Comparison of ENCODE assay signal across 1 cellular context in genomic region chr1:203207751-203208150, GRCh38.
TF ChIP-seq lines count a peak whose summit lies in the region.

No MANE protein-coding gene starts in this region.

TF ChIP-seq in H1, 55 proteins besides CTCF, POLR2A, EP300 and RAD21 (continued from another document):
- TF ChIP-seq CHD7 (IDR thresholded peaks at IDR 0.05; ENCODE audit: insufficient replicate concordance, low read length), result no peak
- no peak for TF ChIP-seq HDAC2 (IDR thresholded peaks at IDR 0.05; ENCODE audit: borderline replicate concordance in 1 of 2, low read depth in 2 of 2, low read length in 2 of 2)
- TF ChIP-seq BCL11A (IDR thresholded peaks at IDR 0.05; ENCODE audit: low read depth in 2 of 2, low read length in 2 of 2), result no peak
- no peak for TF ChIP-seq USF2 (IDR thresholded peaks at IDR 0.05; ENCODE audit: low read length)
- TF ChIP-seq NRF1 (IDR thresholded peaks at IDR 0.05; ENCODE audit: low read depth, low read length), result no peak
- no peak for TF ChIP-seq PHF8 (conservative IDR thresholded peaks at IDR 0.05; ENCODE audit: low read depth, low read length)
- no peak for TF ChIP-seq CREB1 (IDR thresholded peaks at IDR 0.05)
- TF ChIP-seq CHD1 (IDR thresholded peaks at IDR 0.05; ENCODE audit: low read depth, low read length), result no peak
- TF ChIP-seq, protein P1, sequence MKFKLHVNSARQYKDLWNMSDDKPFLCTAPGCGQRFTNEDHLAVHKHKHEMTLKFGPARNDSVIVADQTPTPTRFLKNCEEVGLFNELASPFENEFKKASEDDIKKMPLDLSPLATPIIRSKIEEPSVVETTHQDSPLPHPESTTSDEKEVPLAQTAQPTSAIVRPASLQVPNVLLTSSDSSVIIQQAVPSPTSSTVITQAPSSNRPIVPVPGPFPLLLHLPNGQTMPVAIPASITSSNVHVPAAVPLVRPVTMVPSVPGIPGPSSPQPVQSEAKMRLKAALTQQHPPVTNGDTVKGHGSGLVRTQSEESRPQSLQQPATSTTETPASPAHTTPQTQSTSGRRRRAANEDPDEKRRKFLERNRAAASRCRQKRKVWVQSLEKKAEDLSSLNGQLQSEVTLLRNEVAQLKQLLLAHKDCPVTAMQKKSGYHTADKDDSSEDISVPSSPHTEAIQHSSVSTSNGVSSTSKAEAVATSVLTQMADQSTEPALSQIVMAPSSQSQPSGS (IDR thresholded peaks at IDR 0.05; ENCODE audit: low read length), result no peak
- no peak for TF ChIP-seq RFX5 (IDR thresholded peaks at IDR 0.05; ENCODE audit: borderline replicate concordance, low read depth, low read length)
- TF ChIP-seq NANOG (IDR thresholded peaks at IDR 0.05; ENCODE audit: insufficient read depth, low read depth, low read length, poor library complexity, severe bottlenecking), result no peak
- TF ChIP-seq RBBP5 (IDR thresholded peaks at IDR 0.05; ENCODE audit: borderline replicate concordance, low read depth, low read length), result no peak
- TF ChIP-seq EGR1 (IDR thresholded peaks at IDR 0.05; ENCODE audit: borderline replicate concordance, low read depth, low read length), result no peak
- TF ChIP-seq HDAC6 (IDR thresholded peaks at IDR 0.05; ENCODE audit: low read depth, low read length), result no peak
